10 cellular contexts compared by ENCODE assay signal in the genomic region with DNA sequence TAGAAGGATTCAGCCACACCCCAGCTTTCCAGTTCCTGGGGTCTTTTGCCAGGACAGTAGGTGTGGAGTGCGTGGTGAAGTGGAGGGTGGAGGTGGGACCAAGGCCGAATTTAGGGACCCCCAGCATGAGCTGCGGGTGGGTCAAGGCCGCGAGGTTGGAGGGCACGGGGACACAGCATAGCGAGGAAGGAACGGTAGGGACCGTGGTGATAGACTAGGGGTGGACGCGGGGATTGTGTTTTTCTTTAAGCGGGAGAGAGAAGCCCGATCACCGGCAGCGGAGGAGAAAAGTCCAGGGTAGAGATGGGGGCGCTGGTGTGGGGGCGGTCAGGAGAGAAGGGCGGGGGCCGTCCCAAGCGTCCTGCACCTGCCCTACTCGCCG. TPM values are rescaled to one million over a fixed set of nuclear protein-coding genes. Genes with fewer than 3 reads are reported as not detected.
A peak's percentile ranks its signal among the peaks of the same experiment; 100 is the strongest.
DNase-seq lines count a peak whose midpoint lies in the region; ATAC-seq and TF ChIP-seq lines count a peak whose summit lies in the region.
"Had no signal": no experiment of that assay in that cellular context is flagged by ENCODE, and none has a peak within 500 bp of the region (broad histone marks: within the 10 kb centered on the region; RNA-seq: fewer than 3 reads in every experiment).

No MANE protein-coding gene starts in this region.

- no peak for TF ChIP-seq EP300 in transverse colon (IDR thresholded peaks at IDR 0.05; ENCODE audit: low read depth)

- TF ChIP-seq CTCF in mammary epithelial cell (conservative IDR thresholded peaks at IDR 0.05 in 1 of 2, IDR thresholded peaks at IDR 0.05 in 1 of 2; ENCODE audit: extremely low read depth in 1 of 2, insufficient read depth in 1 of 2, low read depth in 1 of 2, low read length in 2 of 2) (no peak), transverse colon (IDR thresholded peaks at IDR 0.05) (no peak), spleen (IDR thresholded peaks at IDR 0.05 in 8 of 11, conservative IDR thresholded peaks at IDR 0.05 in 3 of 11) (no peak)

- CTCF ChIA-PET in mammary epithelial cell (lab: Charles Lee; ENCODE audit: low non-redundant PET) = no interaction called here

- H3K9ac ChIP-seq in mammary epithelial cell (ENCODE audit: insufficient read depth, low read length) (no peak overlapping the region), mesenchymal stem cell (ENCODE audit: low read length) (no peak overlapping the region)

- H3K4me1 Mint-ChIP-seq in activated naive CD4-positive, alpha-beta T cell treated with anti-CD3 and anti-CD28 coated beads, Interleukin-2, amount 50 U/mL, for 24 hours = peaks cover 8% of the 10 kb centered on the region

- dilution Hi-C loops in mammary epithelial cell (cut with HindIII; ENCODE audit: low sequenced_read_pairs) = no loop called here

- BruUV-seq in mammary epithelial cell (replicated peaks; lab: Mats Ljungman, UMichigan) = no TSS peak

- H3K27ac ChIP-seq in mammary epithelial cell (ENCODE audit: insufficient read depth, low read depth, low read length) (no peak overlapping the region), mesenchymal stem cell (ENCODE audit: low read length, poor library complexity, severe bottlenecking) (no peak overlapping the region), transverse colon (peak overlapping the region; percentile 60 to 86 (median 73)), spleen (no peak overlapping the region)
- H3K27ac ChIP-seq: C4-2B had no signal

- H2BK120ac ChIP-seq in mesenchymal stem cell (ENCODE audit: low read depth, low read length) = no peak overlapping the region

- no peak overlapping the region for H3K27ac Mint-ChIP-seq in activated naive CD4-positive, alpha-beta T cell treated with anti-CD3 and anti-CD28 coated beads, Interleukin-2, amount 50 U/mL, for 24 hours

- H3K27me3 ChIP-seq in mammary epithelial cell (ENCODE audit: insufficient read depth, low read length) = no peaks in the 10 kb centered on the region
- peaks cover 0 to 60% of the 10 kb centered on the region in 2 experiments for H3K27me3 ChIP-seq in mesenchymal stem cell (ENCODE audit: control insufficient read depth in 1 of 2, insufficient read depth in 1 of 2, low read length in 2 of 2)
- H3K27me3 ChIP-seq in transverse colon = peaks cover 54% of the 10 kb centered on the region
- H3K27me3 ChIP-seq in spleen (replicated peaks in 1 of 7) = peaks cover 0 to 68% (median 50%) of the 10 kb centered on the region in 7 donors

- no peaks in the 10 kb centered on the region for H3K79me1 ChIP-seq in mesenchymal stem cell (replicated peaks; ENCODE audit: low read length, poor library complexity, severe bottlenecking)

- H3K79me2 ChIP-seq in mammary epithelial cell (ENCODE audit: insufficient read depth, low read length) = no peaks in the 10 kb centered on the region

- H3K14ac ChIP-seq in mesenchymal stem cell (ENCODE audit: low read length in 2 of 2) = peak overlapping the region in 1 of 2 experiments; percentile 57

- H3K27me3 Mint-ChIP-seq in activated naive CD4-positive, alpha-beta T cell treated with anti-CD3 and anti-CD28 coated beads, Interleukin-2, amount 50 U/mL, for 24 hours = peaks cover 27% of the 10 kb centered on the region

- no peak overlapping the region for H3K4ac ChIP-seq in mesenchymal stem cell (ENCODE audit: low read depth in 1 of 2, low read length in 2 of 2)

- H3K4me2 ChIP-seq in mammary epithelial cell (ENCODE audit: insufficient read depth, low read depth, low read length) (peak overlapping the region; percentile 97), mesenchymal stem cell (ENCODE audit: low read length, poor library complexity, severe bottlenecking) (peak overlapping the region; percentile 98)

- H3K4me3 ChIP-seq in mammary epithelial cell (replicated peaks in 1 of 3; ENCODE audit: insufficient read depth in 1 of 3, low read depth in 2 of 3, low read length in 3 of 3) (peak overlapping the region; percentile 48 to 49 (median 49)), mesenchymal stem cell (ENCODE audit: insufficient read depth in 1 of 2, low read depth in 1 of 2, low read length in 2 of 2) (peak overlapping the region; percentile 54 to 66), transverse colon (peak overlapping the region in 3 of 4 donors; percentile 46 to 53 (median 50)), spleen (peak overlapping the region in 4 of 8 donors; percentile 19 to 60 (median 28))

- H2AK5ac ChIP-seq in mesenchymal stem cell (ENCODE audit: low read length, severe bottlenecking) = no peak overlapping the region

- H4K8ac ChIP-seq in mesenchymal stem cell (ENCODE audit: low read length) = no peak overlapping the region

- no peak overlapping the region for H2BK15ac ChIP-seq in mesenchymal stem cell (ENCODE audit: low read depth, poor library complexity, severe bottlenecking)

- DNase-seq in activated naive CD4-positive, alpha-beta T cell treated with anti-CD3 and anti-CD28 coated beads, Interleukin-2, amount 50 U/mL, for 16 hours = no peak
- DNase-seq in mammary epithelial cell (no peak), mesenchymal stem cell (no peak), transverse colon (peak; percentile 21), NCI-H446 (lab: John Stamatoyannopoulos, UW) (no peak), spleen (no peak)
- DNase-seq: NCI-H1048 had no signal

- no peak overlapping the region for H4K91ac ChIP-seq in mesenchymal stem cell (ENCODE audit: low read length)

- H2BK12ac ChIP-seq in mesenchymal stem cell (ENCODE audit: low read length in 2 of 2) = no peak overlapping the region

- no peak for ATAC-seq in GM19035 (IDR thresholded peaks at IDR 0.05; ENCODE audit: unreplicated experiment)

- H3K4me1 ChIP-seq in mammary epithelial cell (ENCODE audit: insufficient read depth, low read length) (peaks cover 10% of the 10 kb centered on the region), mesenchymal stem cell (ENCODE audit: control insufficient read depth, insufficient read depth, low read depth, low read length) (peaks cover 9% of the 10 kb centered on the region), transverse colon (peaks cover 0 to 19% (median 9%) of the 10 kb centered on the region in 4 donors), spleen (peaks cover 0 to 12% (median 11%) of the 10 kb centered on the region in 6 donors)

- H2AFZ ChIP-seq in mammary epithelial cell (ENCODE audit: low read depth, low read length) = peak overlapping the region; percentile 90
- H2AFZ ChIP-seq in mesenchymal stem cell (ENCODE audit: low read depth, low read length) = peak overlapping the region; percentile 53

- TF ChIP-seq POLR2A in transverse colon (IDR thresholded peaks at IDR 0.05) = no peak
- TF ChIP-seq POLR2A in spleen (IDR thresholded peaks at IDR 0.05) = no peak

- 20% methylated on average over 4 of the region's 22 CpGs for WGBS in mammary epithelial cell (ENCODE audit: low coverage, missing lambda C conversion rate)
- 11% methylated on average over 22 of the region's 22 CpGs for WGBS in mesenchymal stem cell
- WGBS in transverse colon (ENCODE audit: low coverage in 1 of 2), 2 donors = 6% methylated on average over 22 of the region's 22 CpGs; no CpG with 5 or more reads in 1 of the 2 donors
- 4 to 7% (median 6%) methylated on average over 22 of the region's 22 CpGs for WGBS in spleen, 5 donors

- H3K18ac ChIP-seq in mesenchymal stem cell (ENCODE audit: low read depth in 1 of 2, low read length in 2 of 2) = no peak overlapping the region

- peak overlapping the region; percentile 74 for H3K4me3 Mint-ChIP-seq in activated naive CD4-positive, alpha-beta T cell treated with anti-CD3 and anti-CD28 coated beads, Interleukin-2, amount 50 U/mL, for 24 hours

- no peaks in the 10 kb centered on the region for H3K9me3 Mint-ChIP-seq in activated naive CD4-positive, alpha-beta T cell treated with anti-CD3 and anti-CD28 coated beads, Interleukin-2, amount 50 U/mL, for 24 hours

- H3K36me3 ChIP-seq in mammary epithelial cell (ENCODE audit: insufficient read depth, low read length) (no peaks in the 10 kb centered on the region), mesenchymal stem cell (ENCODE audit: control insufficient read depth in 1 of 2, insufficient read depth in 2 of 2, low read depth in 1 of 2, low read length in 2 of 2) (no peaks in the 10 kb centered on the region), transverse colon (no peaks in the 10 kb centered on the region), spleen (no peaks in the 10 kb centered on the region)

- H4K20me1 ChIP-seq in mammary epithelial cell (ENCODE audit: insufficient read depth, low read length) = no peaks in the 10 kb centered on the region

- H3K36me3 Mint-ChIP-seq in activated naive CD4-positive, alpha-beta T cell treated with anti-CD3 and anti-CD28 coated beads, Interleukin-2, amount 50 U/mL, for 24 hours = no peaks in the 10 kb centered on the region

- no peak overlapping the region for H2BK5ac ChIP-seq in mesenchymal stem cell (ENCODE audit: low read depth, low read length, poor library complexity, severe bottlenecking)

- peak overlapping the region in 1 of 2 experiments; percentile 64 for H3K23ac ChIP-seq in mesenchymal stem cell (ENCODE audit: low read length in 2 of 2)

- no peaks in the 10 kb centered on the region for H3K9me3 ChIP-seq in mammary epithelial cell (replicated peaks; ENCODE audit: insufficient read depth, low read length)
- peaks cover 15% of the 10 kb centered on the region for H3K9me3 ChIP-seq in mesenchymal stem cell (ENCODE audit: control insufficient read depth, low read length)
- H3K9me3 ChIP-seq in transverse colon = no peaks in the 10 kb centered on the region
- H3K9me3 ChIP-seq in spleen = peaks cover 0 to 7% (median 0%) of the 10 kb centered on the region in 8 donors

- intact Hi-C loops in mammary epithelial cell (cut with micrococcal nuclease) (loop anchor here (5.0 kb wide), 1 partner anchor 60 kb away; no protein-coding TSS in a partner anchor), transverse colon (cut with DNase I; ENCODE audit: low total_unique reads) (no loop called here), spleen (cut with DNase I; ENCODE audit: low total_unique reads) (no loop called here)

- in situ Hi-C loops in mammary epithelial cell (cut with MboI; ENCODE audit: low sequenced_read_pairs in 2 of 2) (no loop called here), transverse colon (cut with MboI; ENCODE audit: low pct_ligation_motif_present in 1 of 4, low pct_unique_long_range_greater_than_20kb in 1 of 4, low sequenced_read_pairs in 3 of 4) (no loop called here)

RNA-seq across cellular contexts. Expression of gene B4GALNT2, which starts 0.3 kb away (rescaled TPM):
- total RNA-seq in mammary epithelial cell = under 1 TPM; 0.14 to 0.17 TPM
- 0.05 TPM for polyA plus RNA-seq in mammary epithelial cell
- polyA minus RNA-seq in mammary epithelial cell = not detected
- polyA plus RNA-seq in mesenchymal stem cell (2013, experiment 1 of 2) = 0.36 TPM
- 0.34 TPM for polyA plus RNA-seq in mesenchymal stem cell (2013, experiment 2 of 2)
- total RNA-seq in transverse colon = 10 to 100 TPM; 19.8 to 75.9 (median 47.3) TPM
- total RNA-seq in spleen = under 1 TPM in 4 of 7 donors, not detected in 3; 0.10 to 0.21 (median 0.18) TPM
- not detected for polyA plus RNA-seq in spleen

Comparison
In these comparisons a context has a peak if more than half of its experiments do, and no peak if none do; other contexts are left out.
1. H3K27ac ChIP-seq: peak in transverse colon (4 of 4); none in mammary epithelial cell (single experiment), mesenchymal stem cell (single experiment) and spleen (0 of 8).
2. RNA of gene B4GALNT2, which starts 0.3 kb away (total RNA-seq): 19.8 to 75.9 TPM in transverse colon; 0.14 to 0.17 TPM in mammary epithelial cell and 0.10 to 0.21 TPM in spleen; every median in the first group is over 10 times any median in the second.